ENCODE assay signal across 9 cellular contexts in the genomic region with DNA sequence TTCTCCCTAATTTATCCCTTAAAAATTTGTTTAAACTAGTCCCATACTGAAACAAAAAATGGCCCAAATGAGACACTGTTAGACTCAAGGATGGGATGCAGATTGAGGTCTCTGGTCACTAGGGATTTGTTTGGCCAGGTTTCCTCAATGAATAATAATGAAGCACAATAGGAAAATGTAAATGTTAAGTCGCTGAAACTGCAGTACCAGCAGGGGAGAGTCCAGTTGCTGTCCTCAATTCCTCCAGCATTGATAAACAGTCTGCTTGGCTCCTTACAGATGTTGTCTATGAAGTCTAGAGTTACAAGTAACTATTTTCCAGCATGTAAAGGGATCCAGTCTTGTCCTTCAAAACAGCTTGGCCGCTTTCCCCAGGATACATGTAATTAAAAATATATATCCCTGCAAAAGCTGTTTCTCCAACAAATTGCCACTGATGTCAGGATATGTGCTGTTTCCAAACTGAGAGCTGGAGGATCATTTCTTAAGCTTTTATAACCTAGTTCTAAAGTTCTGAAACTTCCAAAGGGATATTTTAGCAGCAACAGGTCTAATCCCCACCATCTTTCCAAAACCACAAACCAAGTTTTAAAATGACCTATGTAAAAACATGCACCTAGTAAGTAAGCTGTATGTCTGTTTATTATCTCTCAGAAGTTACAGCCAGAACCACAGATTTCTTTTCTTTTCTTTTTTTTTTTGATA. TPM values are rescaled to one million over a fixed set of nuclear protein-coding genes. Genes with fewer than 3 reads are reported as not detected.
DNase-seq lines count a peak whose midpoint lies in the region; ATAC-seq and TF ChIP-seq lines count a peak whose summit lies in the region.
"Had no signal": no experiment of that assay in that cellular context is flagged by ENCODE, and none has a peak within 500 bp of the region (broad histone marks: within the 10 kb centered on the region; RNA-seq: fewer than 3 reads in every experiment).

No MANE protein-coding gene starts in this region.

- H3K14ac ChIP-seq in mesenchymal stem cell (ENCODE audit: low read length in 2 of 2): no peak overlapping the region

- H3K4me1 Mint-ChIP-seq in IgD-negative memory B cell: peaks cover 6 to 16% (median 9%) of the 10 kb centered on the region in 3 donors

- H3K36me3 ChIP-seq in mesenchymal stem cell (ENCODE audit: control insufficient read depth in 1 of 2, insufficient read depth in 2 of 2, low read depth in 1 of 2, low read length in 2 of 2): peaks cover 5 to 28% of the 10 kb centered on the region in 2 experiments
- peaks cover 11% of the 10 kb centered on the region for H3K36me3 ChIP-seq in thoracic aorta

- peak overlapping the region; percentile 89 for H3K9ac ChIP-seq in mesenchymal stem cell (ENCODE audit: low read length)

- no peaks in the 10 kb centered on the region for H3K9me3 ChIP-seq in mesenchymal stem cell (ENCODE audit: control insufficient read depth, low read length)
- H3K9me3 ChIP-seq in thoracic aorta: no peaks in the 10 kb centered on the region

- H3K4me1 ChIP-seq in mesenchymal stem cell (ENCODE audit: control insufficient read depth, insufficient read depth, low read depth, low read length): peaks cover 11% of the 10 kb centered on the region
- peaks cover 40 to 56% of the 10 kb centered on the region in 2 donors for H3K4me1 ChIP-seq in thoracic aorta (ENCODE audit: control insufficient read depth in 1 of 2, low read depth in 2 of 2)

- H3K27me3 Mint-ChIP-seq in IgD-negative memory B cell: peaks cover 21% of the 10 kb centered on the region

- ATAC-seq in thoracic aorta (ENCODE audit: insufficient number of reproducible peaks, low FRiP score, low read depth): no peak
- ATAC-seq in GM18907 (IDR thresholded peaks at IDR 0.05; ENCODE audit: unreplicated experiment): no peak
- ATAC-seq in GM19351 (IDR thresholded peaks at IDR 0.05; ENCODE audit: unreplicated experiment): no peak
- ATAC-seq in HG02938 (IDR thresholded peaks at IDR 0.05; ENCODE audit: unreplicated experiment): no peak

- H3K27ac Mint-ChIP-seq in IgD-negative memory B cell: no peak overlapping the region

- WGBS in mesenchymal stem cell: 57% methylated on average over 1 of the region's 2 CpGs

- DNase-seq in coronary artery (ENCODE audit: low spot score): no peak
- DNase-seq in mesenchymal stem cell: peak; percentile 45
- DNase-seq in thoracic aorta (ENCODE audit: low spot score): no peak
- no peak for DNase-seq in stimulated activated CD8-positive, alpha-beta memory T cell treated with anti-CD3 and anti-CD28 coated beads, Interleukin-4, amount 100 ng/mL, for 48 hours
- DNase-seq: activated CD8-positive, alpha-beta memory T cell treated with anti-CD3 and anti-CD28 coated beads, Interleukin-2, amount 50 U/mL, for 4 hours had no signal

- H3K4me2 ChIP-seq in mesenchymal stem cell (ENCODE audit: low read length, poor library complexity, severe bottlenecking): no peak overlapping the region

- no peak overlapping the region for H4K8ac ChIP-seq in mesenchymal stem cell (ENCODE audit: low read length)

- no peak overlapping the region for H2BK5ac ChIP-seq in mesenchymal stem cell (ENCODE audit: low read depth, low read length, poor library complexity, severe bottlenecking)

- H3K79me1 ChIP-seq in mesenchymal stem cell (replicated peaks; ENCODE audit: low read length, poor library complexity, severe bottlenecking): peaks cover 8% of the 10 kb centered on the region

- H3K18ac ChIP-seq in mesenchymal stem cell (ENCODE audit: low read depth in 1 of 2, low read length in 2 of 2): no peak overlapping the region

- H3K27me3 ChIP-seq in mesenchymal stem cell (ENCODE audit: control insufficient read depth in 1 of 2, insufficient read depth in 1 of 2, low read length in 2 of 2) (no peaks in the 10 kb centered on the region), thoracic aorta (replicated peaks; ENCODE audit: insufficient read depth) (no peaks in the 10 kb centered on the region)

- H2AFZ ChIP-seq in mesenchymal stem cell (ENCODE audit: low read depth, low read length): no peak overlapping the region

- peak overlapping the region in 3 of 4 donors; percentile 37 to 72 (median 64) for H3K4me3 Mint-ChIP-seq in IgD-negative memory B cell

- H2BK120ac ChIP-seq in mesenchymal stem cell (ENCODE audit: low read depth, low read length): no peak overlapping the region

- TF ChIP-seq CTCF in coronary artery (IDR thresholded peaks at IDR 0.05) (no peak), thoracic aorta (IDR thresholded peaks at IDR 0.05) (no peak)

- H2AK5ac ChIP-seq in mesenchymal stem cell (ENCODE audit: low read length, severe bottlenecking): no peak overlapping the region

- no peak overlapping the region for H2BK15ac ChIP-seq in mesenchymal stem cell (ENCODE audit: low read depth, poor library complexity, severe bottlenecking)

- no peak overlapping the region for H2BK12ac ChIP-seq in mesenchymal stem cell (ENCODE audit: low read length in 2 of 2)

- no peak overlapping the region for H4K91ac ChIP-seq in mesenchymal stem cell (ENCODE audit: low read length)

- no peaks in the 10 kb centered on the region for H3K36me3 Mint-ChIP-seq in IgD-negative memory B cell

- peak overlapping the region; percentile 99 for H3K4me3 ChIP-seq in coronary artery
- peak overlapping the region in 1 of 2 experiments; percentile 95 for H3K4me3 ChIP-seq in mesenchymal stem cell (ENCODE audit: insufficient read depth in 1 of 2, low read depth in 1 of 2, low read length in 2 of 2)
- peak overlapping the region; percentile 94 for H3K4me3 ChIP-seq in thoracic aorta

- H3K4ac ChIP-seq in mesenchymal stem cell (ENCODE audit: low read depth in 1 of 2, low read length in 2 of 2): no peak overlapping the region

- peak overlapping the region; percentile 74 to 78 for H3K27ac ChIP-seq in coronary artery
- no peak overlapping the region for H3K27ac ChIP-seq in mesenchymal stem cell (ENCODE audit: low read length, poor library complexity, severe bottlenecking)
- H3K27ac ChIP-seq in thoracic aorta: peak overlapping the region; percentile 86 to 94

- no peak overlapping the region for H3K23ac ChIP-seq in mesenchymal stem cell (ENCODE audit: low read length in 2 of 2)

- H3K9me3 Mint-ChIP-seq in IgD-negative memory B cell: no peaks in the 10 kb centered on the region

RNA-seq across cellular contexts. Expression of a gene that starts 2.1 kb away (rescaled TPM):
- not detected for polyA plus RNA-seq in IgD-negative memory B cell
- 3.3 TPM for polyA plus RNA-seq in mesenchymal stem cell (2013, experiment 1 of 2)
- 3.2 TPM for polyA plus RNA-seq in mesenchymal stem cell (2013, experiment 2 of 2)
- 100 to 1,000 TPM in 1 of 2 donors, 10 to 100 TPM in 1; 75.2 to 104 TPM for total RNA-seq in thoracic aorta
